Comparison of ENCODE assay signal across 8 cellular contexts in genomic region chr13:102798653-102799543, GRCh38. TPM values are rescaled to one million over a fixed set of nuclear protein-coding genes. Genes with fewer than 3 reads are reported as not detected.
DNase-seq lines count a peak whose midpoint lies in the region; ATAC-seq, FAIRE-seq and TF ChIP-seq lines count a peak whose summit lies in the region.

BIVM (plus strand) TSS chr13:102799119; CDS start chr13:102807268, 8,149 bp downstream.
POGLUT2 (minus strand) TSS chr13:102798976; CDS start chr13:102798670, 306 bp downstream.

- intact Hi-C loops in T-helper 1 cell treated with Interleukin-12 subunit alpha and Interleukin-12 subunit beta and Interleukin-4 antibody, amounts not matched to agents 30 ng/mL and 1 ng/mL, for 36 hours (cut with micrococcal nuclease), result loop anchor here (1.0 to 2.0 kb wide), 4 partner anchors 20 to 405 kb away; partner anchors contain the start of gene TPP2
- intact Hi-C loops in heart right ventricle (cut with DNase I), result loop anchor here in 2 of 10 donors (2.0 to 5.0 kb wide), 2 partner anchors 24 to 48 kb away; partner anchors contain the start of gene ERCC5 (in 1 of the 2)
- intact Hi-C loops in uterus (cut with DNase I; ENCODE audit: low total_unique reads), result no loop called here

- H3K9me3 ChIP-seq in heart right ventricle (no peaks in the 10 kb centered on the region), trophoblast cell (ENCODE audit: insufficient read depth, low read depth, low read length) (peaks cover 3% of the 10 kb centered on the region), uterus (no peaks in the 10 kb centered on the region)

- H3K4me3 ChIP-seq in heart right ventricle (peak within 1 kb of the TSS; percentile 73 to 99 (median 84)), trophoblast cell (ENCODE audit: low read depth, low read length) (peak within 1 kb of the TSS; percentile 81), uterus (peak within 1 kb of the TSS; percentile 76 to 93)

- H3K36me3 ChIP-seq in heart right ventricle (peaks cover 0 to 11% (median 0%) of the 10 kb centered on the region in 9 donors), trophoblast cell (ENCODE audit: control insufficient read depth in 1 of 2, insufficient read depth in 2 of 2, low read length in 2 of 2) (no peaks in the 10 kb centered on the region), uterus (no peaks in the 10 kb centered on the region)

- no peak within 1 kb of the TSS for H2AK5ac ChIP-seq in trophoblast cell (ENCODE audit: low read length)

- no peak within 1 kb of the TSS for H2BK5ac ChIP-seq in trophoblast cell (ENCODE audit: low read depth, low read length, poor library complexity)

- H3K27ac ChIP-seq in heart right ventricle (peak within 1 kb of the TSS; percentile 78 to 95 (median 90)), trophoblast cell (ENCODE audit: low read depth, low read length) (no peak within 1 kb of the TSS), uterus (peak within 1 kb of the TSS; percentile 77 to 83)

- DNase-seq in GM12892 (ENCODE audit: insufficient read length) (peak; percentile 85), NCI-H1436 (lab: John Stamatoyannopoulos, UW) (peak; percentile 80), amniotic stem cell (lab: John Stamatoyannopoulos, UW) (peak; percentile 81), heart right ventricle (peak; percentile 88 to 92), trophoblast cell (peak; percentile 91 to 94), uterus (peak; percentile 89 to 90)

- H3K9ac ChIP-seq in trophoblast cell (ENCODE audit: low read length), result peak within 1 kb of the TSS; percentile 55

- H2AFZ ChIP-seq in trophoblast cell (ENCODE audit: insufficient read depth, low read length, poor library complexity), result peak within 1 kb of the TSS; percentile 95

- H3K79me1 ChIP-seq in trophoblast cell (ENCODE audit: low read length), result peaks cover 13% of the 10 kb centered on the region

- peak within 1 kb of the TSS; percentile 55 for H4K91ac ChIP-seq in trophoblast cell (ENCODE audit: low read depth, low read length)

- WGBS in heart right ventricle, 2 donors, result 0% methylated on average over 82 to 83 of the region's 83 CpGs
- WGBS in trophoblast cell (ENCODE audit: extremely low coverage, insufficient coverage, insufficient read length), result no CpG with 5 or more reads among the region's 83 CpGs

- peaks cover 0 to 26% (median 0%) of the 10 kb centered on the region in 7 donors for H3K27me3 ChIP-seq in heart right ventricle
- no peaks in the 10 kb centered on the region for H3K27me3 ChIP-seq in trophoblast cell (ENCODE audit: insufficient read depth, low read length)
- H3K27me3 ChIP-seq in uterus, result no peaks in the 10 kb centered on the region

- H3K4me1 ChIP-seq in heart right ventricle (peaks cover 0 to 55% (median 35%) of the 10 kb centered on the region in 9 donors), trophoblast cell (ENCODE audit: control insufficient read depth in 1 of 2, insufficient read depth in 2 of 2, low read length in 2 of 2) (peaks cover 0 to 3% of the 10 kb centered on the region in 2 experiments), uterus (no peaks in the 10 kb centered on the region)

- peak within 1 kb of the TSS; percentile 51 for H3K4ac ChIP-seq in trophoblast cell (ENCODE audit: low read depth, low read length)

- H3K4me2 ChIP-seq in trophoblast cell (ENCODE audit: low read length), result peak within 1 kb of the TSS; percentile 83

- ATAC-seq in HG02763 (IDR thresholded peaks at IDR 0.05; ENCODE audit: unreplicated experiment), result peak; percentile 82
- peak; percentile 93 to 96 (median 94) for ATAC-seq in heart right ventricle

- TF ChIP-seq POLR2A in GM12892 (IDR thresholded peaks at IDR 0.05; ENCODE audit: low read depth, low read length) (peak; percentile 53; the same call in 1 of the 2 replicates), uterus (IDR thresholded peaks at IDR 0.05) (peak; percentile 27 to 42)

- H3K79me2 ChIP-seq in trophoblast cell (ENCODE audit: control insufficient read depth, insufficient read depth, low read length, poor library complexity), result peaks cover 5% of the 10 kb centered on the region

- no peak within 1 kb of the TSS for H3K23ac ChIP-seq in trophoblast cell (ENCODE audit: low read length)

- H2BK12ac ChIP-seq in trophoblast cell (ENCODE audit: low read length), result no peak within 1 kb of the TSS

- H3K14ac ChIP-seq in trophoblast cell (ENCODE audit: low read length), result peak within 1 kb of the TSS; percentile 73

- peak within 1 kb of the TSS; percentile 89 for H4K8ac ChIP-seq in trophoblast cell (ENCODE audit: low read depth, low read length)

- TF ChIP-seq CTCF in heart right ventricle (IDR thresholded peaks at IDR 0.05) (no peak), uterus (IDR thresholded peaks at IDR 0.05) (no peak)

- FAIRE-seq in GM12892 (lab: Jason Lieb, UNC), result peak; percentile 99

- peak within 1 kb of the TSS; percentile 90 for H4K12ac ChIP-seq in trophoblast cell (ENCODE audit: low read depth, low read length)

- H3K18ac ChIP-seq in trophoblast cell (ENCODE audit: low read length), result peak within 1 kb of the TSS; percentile 62

- H2BK120ac ChIP-seq in trophoblast cell (ENCODE audit: insufficient read depth, low read length, poor library complexity), result peak within 1 kb of the TSS; percentile 47

RNA-seq across cellular contexts. Expression of gene BIVM, which starts in this region (rescaled TPM):
- 17.8 TPM for polyA plus RNA-seq in GM12892 (2012; ENCODE audit: missing spikeins)
- total RNA-seq in T-helper 1 cell treated with Interleukin-12 subunit alpha and Interleukin-12 subunit beta and Interleukin-4 antibody, amounts not matched to agents 30 ng/mL and 1 ng/mL, for 36 hours, result 36.2 and 38.7 TPM in 2 replicates
- total RNA-seq in heart right ventricle, result 10 to 100 TPM; 21.1 to 37.3 (median 28.3) TPM
- 10 to 100 TPM in 1 of 2 donors, 1 to 10 TPM in 1; 6.7 to 31.4 TPM for polyA plus RNA-seq in heart right ventricle
- 9.5 and 9.7 TPM in 2 replicates for polyA plus RNA-seq in trophoblast cell (2013)
- total RNA-seq in uterus, result 10 to 100 TPM in 2 of 4 donors, 1 to 10 TPM in 2; 5.0 to 55.9 (median 18.0) TPM

RNA-seq across cellular contexts. Expression of gene POGLUT2, which starts in this region (rescaled TPM):
- 5.4 TPM for polyA plus RNA-seq in GM12892 (2012; ENCODE audit: missing spikeins)
- 14.4 and 15.9 TPM in 2 replicates for total RNA-seq in T-helper 1 cell treated with Interleukin-12 subunit alpha and Interleukin-12 subunit beta and Interleukin-4 antibody, amounts not matched to agents 30 ng/mL and 1 ng/mL, for 36 hours
- total RNA-seq in heart right ventricle, result 1 to 10 TPM; 1.9 to 3.6 (median 2.8) TPM
- polyA plus RNA-seq in heart right ventricle, result 1 to 10 TPM; 2.9 to 5.4 TPM
- polyA plus RNA-seq in trophoblast cell (2013), result 19.4 and 19.6 TPM in 2 replicates
- 10 to 100 TPM in 2 of 4 donors, 1 to 10 TPM in 2; 3.5 to 40.3 (median 17.2) TPM for total RNA-seq in uterus
